27 cellular contexts compared by ENCODE assay signal in the genomic region with DNA sequence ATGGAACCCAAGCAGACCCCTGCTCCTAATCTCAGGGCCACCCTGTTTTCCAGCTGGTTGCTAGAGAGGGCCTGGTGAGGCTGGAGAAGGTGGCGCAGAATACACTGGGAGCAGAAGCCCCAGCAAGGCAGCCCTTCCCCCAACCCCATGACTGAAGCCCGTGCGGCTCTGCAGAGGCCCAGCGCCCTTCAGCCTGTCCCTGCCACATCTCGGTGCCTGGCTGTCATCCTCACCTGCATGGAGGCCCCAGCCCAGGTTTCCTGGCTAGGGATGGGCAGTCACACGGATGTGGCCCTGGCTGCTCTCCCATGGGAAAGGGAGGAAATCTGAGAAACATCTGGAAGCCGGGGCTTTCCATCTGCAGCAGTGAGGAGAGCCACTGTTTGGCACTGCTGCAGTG. TPM values are rescaled to one million over a fixed set of nuclear protein-coding genes. Genes with fewer than 3 reads are reported as not detected.
"Had no signal": no experiment of that assay in that cellular context is flagged by ENCODE, and none has a peak within 500 bp of the region (broad histone marks: within the 10 kb centered on the region; RNA-seq: fewer than 3 reads in every experiment).

No MANE protein-coding gene starts in this region.

- H3K9ac ChIP-seq: neural progenitor cell, parathyroid adenoma had no signal

- H3K36me3 ChIP-seq: neural progenitor cell, ovary, thyroid gland had no signal

- ATAC-seq: natural killer cell; psoas muscle; right cardiac atrium; stimulated activated effector memory CD8-positive, alpha-beta T cell treated with anti-CD3 and anti-CD28 coated beads, Interleukin-12 subunit alpha, Interleukin-12 subunit beta, amount 100 ng/mL, for 72 hours; stimulated activated naive B cell treated with anti-CD40 and anti-IgM and Interleukin-4, amounts not matched to agents 10 μg/mL and 1 μg/mL and 100 μg/mL, for 72 hours had no signal

- H2AFZ ChIP-seq: neural progenitor cell, parathyroid adenoma had no signal

- H3K4me2 ChIP-seq: neural progenitor cell had no signal

- H3K4me3 ChIP-seq: neural progenitor cell, ovary, psoas muscle, right lobe of liver, sigmoid colon, stomach, thoracic aorta, thyroid gland, tibial nerve, upper lobe of left lung, vagina had no signal

- FAIRE-seq: small intestine, urothelium cell line had no signal

- H3K4me1 ChIP-seq: neural progenitor cell, parathyroid adenoma, right lobe of liver, thyroid gland, tibial nerve, vagina had no signal

- H3K79me2 ChIP-seq: parathyroid adenoma had no signal

- H3K27ac ChIP-seq: neural progenitor cell, neutrophil, ovary, parathyroid adenoma, psoas muscle, right lobe of liver, sigmoid colon, stomach, thoracic aorta, thyroid gland, tibial nerve, upper lobe of left lung, vagina had no signal

- H3K27me3 ChIP-seq: neural progenitor cell, neutrophil, ovary, right lobe of liver, sigmoid colon, stomach, thyroid gland, tibial nerve, upper lobe of left lung, vagina had no signal

- DNase-seq: natural killer cell; nucleus accumbens; ovary; right cardiac atrium; right lobe of liver; sigmoid colon; small intestine; stimulated activated CD4-positive, alpha-beta T cell treated with anti-CD3 and anti-CD28 coated beads, Interleukin-15, amount 100 ng/mL, for 24 hours; stimulated activated CD4-positive, alpha-beta T cell treated with anti-CD3 and anti-CD28 coated beads, Interleukin-2, amount 100 ng/mL, for 24 hours; stimulated activated CD4-positive, alpha-beta T cell treated with anti-CD3 and anti-CD28 coated beads, Interleukin-2, amount 100 ng/mL, for 48 hours; stimulated activated CD4-positive, alpha-beta T cell treated with anti-CD3 and anti-CD28 coated beads, Interleukin-4, amount 100 ng/mL, for 24 hours; stimulated activated naive B cell treated with anti-CD40 and anti-IgM and Interleukin-4, amounts not matched to agents 10 μg/mL and 1 μg/mL and 100 μg/mL, for 72 hours; stimulated activated naive CD4-positive, alpha-beta T cell treated with Interleukin-2 at 50 U/mL for 16 hours; stomach; thyroid gland; trophoblast cell had no signal

- H3K9me3 ChIP-seq: neutrophil, ovary, psoas muscle, right lobe of liver, sigmoid colon, stomach, thoracic aorta, thyroid gland, tibial nerve, upper lobe of left lung, vagina had no signal

RNA-seq across cellular contexts. Expression of a gene that starts 26.1 kb away (rescaled TPM):
- total RNA-seq: skeletal muscle tissue, vagina had no signal
